Comparison of ENCODE assay signal across 8 cellular contexts in genomic region chr7:142603870-142604448, GRCh38.
DNase-seq lines count a peak whose midpoint lies in the region; ATAC-seq and TF ChIP-seq lines count a peak whose summit lies in the region.

No MANE protein-coding gene starts in this region.

- ATAC-seq in HG03354 (IDR thresholded peaks at IDR 0.05; ENCODE audit: poor library complexity, severe bottlenecking, unreplicated experiment), result peak; percentile 75
- peak; percentile 30 to 61 for ATAC-seq in activated T-cell treated with anti-CD3 and anti-CD28 coated beads, Interleukin-2, amount 50 U/mL, for 72 hours (replicated peaks in 1 of 2)
- peak; percentile 45 for ATAC-seq in foreskin keratinocyte
- ATAC-seq in HG02571 (IDR thresholded peaks at IDR 0.05; ENCODE audit: unreplicated experiment), result no peak

- no peaks in the 10 kb centered on the region for H3K27me3 Mint-ChIP-seq in activated T-cell treated with anti-CD3 and anti-CD28 coated beads, Interleukin-2, amount 50 U/mL, for 72 hours (ENCODE audit: low read depth)

- no peaks in the 10 kb centered on the region for H3K36me3 ChIP-seq in NT2/D1 (ENCODE audit: insufficient read depth, insufficient read length, low read length)

- H3K27ac ChIP-seq in foreskin keratinocyte, result no peak overlapping the region

- H3K27me3 ChIP-seq in NT2/D1 (ENCODE audit: insufficient read depth, insufficient read length), result no peaks in the 10 kb centered on the region
- H3K27me3 ChIP-seq in foreskin keratinocyte, result no peaks in the 10 kb centered on the region

- no peak overlapping the region for H3K4me3 Mint-ChIP-seq in activated T-cell treated with anti-CD3 and anti-CD28 coated beads, Interleukin-2, amount 50 U/mL, for 72 hours

- TF ChIP-seq CTCF in foreskin keratinocyte (conservative IDR thresholded peaks at IDR 0.05), result peak; percentile 95

- no peak overlapping the region for H3K4me3 ChIP-seq in NT2/D1 (ENCODE audit: insufficient read length, low read depth)

- H3K4me1 Mint-ChIP-seq in activated T-cell treated with anti-CD3 and anti-CD28 coated beads, Interleukin-2, amount 50 U/mL, for 72 hours (ENCODE audit: low read depth), result peaks cover 16% of the 10 kb centered on the region

- DNase-seq in activated gamma-delta T cell treated with Interleukin-2 at 50 U/mL for 16 hours, result peak; percentile 52
- no peak for DNase-seq in activated gamma-delta T cell (lab: John Stamatoyannopoulos, UW)
- DNase-seq in NT2/D1 (ENCODE audit: low read depth, low spot score), result peak; percentile 47
- peak; percentile 51 to 53 for DNase-seq in activated T-cell treated with anti-CD3 and anti-CD28 coated beads, Interleukin-2, amount 50 U/mL, for 72 hours
- peak in 1 of 2 donors; percentile 34 for DNase-seq in foreskin keratinocyte
- peak; percentile 67 for DNase-seq in retina

- no peaks in the 10 kb centered on the region for H3K36me3 Mint-ChIP-seq in activated T-cell treated with anti-CD3 and anti-CD28 coated beads, Interleukin-2, amount 50 U/mL, for 72 hours (ENCODE audit: insufficient read depth in 2 of 2)

- no peak overlapping the region for H3K9ac ChIP-seq in NT2/D1 (ENCODE audit: insufficient read length, low read depth)

- H3K4me1 ChIP-seq in NT2/D1 (ENCODE audit: insufficient read depth, insufficient read length) (no peaks in the 10 kb centered on the region), foreskin keratinocyte (peaks cover 13% of the 10 kb centered on the region)

- no peaks in the 10 kb centered on the region for H3K9me3 Mint-ChIP-seq in activated T-cell treated with anti-CD3 and anti-CD28 coated beads, Interleukin-2, amount 50 U/mL, for 72 hours

- no peaks in the 10 kb centered on the region for H3K9me3 ChIP-seq in NT2/D1 (ENCODE audit: insufficient read depth, low read length)

- no peak overlapping the region for H3K27ac Mint-ChIP-seq in activated T-cell treated with anti-CD3 and anti-CD28 coated beads, Interleukin-2, amount 50 U/mL, for 72 hours
